In genomic region chr17:40113961-40114272, GRCh38 we compare ENCODE assay signal across 7 cellular contexts. TPM values are rescaled to one million over a fixed set of nuclear protein-coding genes. Genes with fewer than 3 reads are reported as not detected.
DNase-seq lines count a peak whose midpoint lies in the region; ATAC-seq and TF ChIP-seq lines count a peak whose summit lies in the region.

No MANE protein-coding gene starts in this region.

- H3K4me2 ChIP-seq in hepatocyte = peak overlapping the region; percentile 73

- no peaks in the 10 kb centered on the region for H3K27me3 ChIP-seq in hepatocyte

- H3K27ac ChIP-seq in HEK293 (ENCODE audit: extremely low read depth, low read depth, low read length) = peak overlapping the region; percentile 79
- peak overlapping the region; percentile 96 for H3K27ac ChIP-seq in hepatocyte

- no peak for ATAC-seq in stimulated activated effector memory CD8-positive, alpha-beta T cell treated with anti-CD3 and anti-CD28 coated beads, Interleukin-12 subunit alpha, Interleukin-12 subunit beta, amount 100 ng/mL, for 72 hours

- H3K4me1 ChIP-seq in HEK293 (ENCODE audit: control insufficient read depth, insufficient read depth, low read length) = peaks cover 31% of the 10 kb centered on the region
- H3K4me1 ChIP-seq in hepatocyte (ENCODE audit: insufficient read depth) = peaks cover 58% of the 10 kb centered on the region

- H3K4me3 ChIP-seq in HEK293 (ENCODE audit: low read depth, low read length) (no peak overlapping the region), WI38 (ENCODE audit: low read depth, low read length) (peak overlapping the region; percentile 52), hepatocyte (no peak overlapping the region)

- no peak for DNase-seq in hepatocyte (ENCODE audit: low spot score)
- DNase-seq in stimulated activated effector memory CD8-positive, alpha-beta T cell treated with anti-CD3 and anti-CD28 coated beads, Interleukin-12 subunit alpha, Interleukin-12 subunit beta, amount 100 ng/mL, for 72 hours (ENCODE audit: low spot score in 2 of 2) = no peak
- no peak for DNase-seq in OCI-M2 (lab: John Stamatoyannopoulos, UW; ENCODE audit: unreplicated experiment)
- DNase-seq in HK-2 (ENCODE audit: unreplicated experiment) = no peak
- no peak for DNase-seq in NCI-H2227 (lab: John Stamatoyannopoulos, UW; ENCODE audit: unreplicated experiment)

- 30% methylated on average over 5 of the region's 5 CpGs for WGBS in hepatocyte (ENCODE audit: low lambda C conversion rate, missing lambda C conversion rate)

- H2AFZ ChIP-seq in hepatocyte = no peak overlapping the region

- H3K27ac Mint-ChIP-seq in stimulated activated effector memory CD8-positive, alpha-beta T cell treated with anti-CD3 and anti-CD28 coated beads, Interleukin-12 subunit alpha, Interleukin-12 subunit beta, amount 100 ng/mL, for 72 hours = peak overlapping the region; percentile 79

- no peak for TF ChIP-seq CTCF in HEK293 (tag by site-specific recombination; IDR thresholded peaks at IDR 0.05)
- TF ChIP-seq CTCF in WI38 (IDR thresholded peaks at IDR 0.05; ENCODE audit: low read depth, low read length) = no peak
- no peak for TF ChIP-seq CTCF in hepatocyte (IDR thresholded peaks at IDR 0.05; ENCODE audit: poor library complexity)

- H4K20me1 ChIP-seq in hepatocyte (ENCODE audit: insufficient read depth, poor library complexity, severe bottlenecking) = no peaks in the 10 kb centered on the region

- no peaks in the 10 kb centered on the region for H3K9me2 ChIP-seq in hepatocyte (replicated peaks; ENCODE audit: insufficient read depth)

- CTCF ChIA-PET in HEK293 (lab: Yijun Ruan, JAX) = interaction anchor here (0.6 to 7.8 kb wide), 32 partner anchors 10 to 241 kb away, joined by 3 to 182 read pairs (median 15); partner anchors contain the start of genes CASC3, CDC6, CSF3 and MSL1

- H3K4me3 Mint-ChIP-seq in stimulated activated effector memory CD8-positive, alpha-beta T cell treated with anti-CD3 and anti-CD28 coated beads, Interleukin-12 subunit alpha, Interleukin-12 subunit beta, amount 100 ng/mL, for 72 hours = peak overlapping the region; percentile 70

- H3K36me3 ChIP-seq in HEK293 (ENCODE audit: control insufficient read depth in 2 of 2, insufficient read depth in 1 of 2, low read length in 2 of 2) = no peaks in the 10 kb centered on the region; a peak in 1 of 3 replicates
- no peaks in the 10 kb centered on the region for H3K36me3 ChIP-seq in hepatocyte (replicated peaks; ENCODE audit: insufficient read depth, low read depth)

- peaks cover 59% of the 10 kb centered on the region for H3K4me1 Mint-ChIP-seq in stimulated activated effector memory CD8-positive, alpha-beta T cell treated with anti-CD3 and anti-CD28 coated beads, Interleukin-12 subunit alpha, Interleukin-12 subunit beta, amount 100 ng/mL, for 72 hours

- no peaks in the 10 kb centered on the region for H3K9me3 Mint-ChIP-seq in stimulated activated effector memory CD8-positive, alpha-beta T cell treated with anti-CD3 and anti-CD28 coated beads, Interleukin-12 subunit alpha, Interleukin-12 subunit beta, amount 100 ng/mL, for 72 hours

- peaks cover 7% of the 10 kb centered on the region for H3K36me3 Mint-ChIP-seq in stimulated activated effector memory CD8-positive, alpha-beta T cell treated with anti-CD3 and anti-CD28 coated beads, Interleukin-12 subunit alpha, Interleukin-12 subunit beta, amount 100 ng/mL, for 72 hours

- H3K79me2 ChIP-seq in hepatocyte = peaks cover 2% of the 10 kb centered on the region

- H3K9me3 ChIP-seq in HEK293 (ENCODE audit: control insufficient read depth, insufficient read depth, low read depth, low read length) = no peaks in the 10 kb centered on the region
- H3K9me3 ChIP-seq in hepatocyte (ENCODE audit: low read depth) = no peaks in the 10 kb centered on the region

- POLR2A ChIA-PET in HEK293 (lab: Yijun Ruan, JAX) = interaction anchor here (0.5 to 8.2 kb wide), 24 partner anchors 10 to 663 kb away, joined by 3 to 117 read pairs (median 6); partner anchors contain the start of genes CASC3, MED24, MSL1 and NR1D1

TF ChIP-seq in HEK293, 187 proteins besides CTCF, POLR2A, EP300 and RAD21:
- no peak for TF ChIP-seq ZSCAN18 (tag by site-specific recombination; IDR thresholded peaks at IDR 0.05)
- TF ChIP-seq PRDM1 (tag by site-specific recombination; IDR thresholded peaks at IDR 0.05) = peak; percentile 84
- 0 out of 2 replicates have a peak, but pooled peaks have one; percentile 5 for TF ChIP-seq ZNF449 (tag by site-specific recombination; IDR thresholded peaks at IDR 0.05)
- TF ChIP-seq KLF1 (tag by site-specific recombination; IDR thresholded peaks at IDR 0.05) = 0 out of 2 replicates have a peak, but pooled peaks have one; percentile 3
- no peak for TF ChIP-seq ZNF626 (tag by site-specific recombination; IDR thresholded peaks at IDR 0.05)
- TF ChIP-seq ZBTB7A (tag by site-specific recombination; IDR thresholded peaks at IDR 0.05; ENCODE audit: low read depth) = no peak
- no peak for TF ChIP-seq MYNN (tag by site-specific recombination; IDR thresholded peaks at IDR 0.05; ENCODE audit: borderline replicate concordance)

RNA-seq across cellular contexts. Expression of gene MSL1, which starts 7.9 kb away (rescaled TPM):
- total RNA-seq in hepatocyte = 71.9 and 81.6 TPM in 2 replicates
- polyA plus RNA-seq in hepatocyte = 26.7 and 31.4 TPM in 2 replicates

RNA-seq across cellular contexts. Expression of gene NR1D1, which starts 13.5 kb away (rescaled TPM):
- 2.3 and 3.0 TPM in 2 replicates for total RNA-seq in hepatocyte
- polyA plus RNA-seq in hepatocyte = 6.9 and 7.1 TPM in 2 replicates

RNA-seq across cellular contexts. Expression of gene CASC3, which starts 26.4 kb away (rescaled TPM):
- 26.7 and 30.2 TPM in 2 replicates for total RNA-seq in hepatocyte
- polyA plus RNA-seq in hepatocyte = 33.0 and 37.5 TPM in 2 replicates

RNA-seq across cellular contexts. Expression of gene THRA, which starts 51.2 kb away (rescaled TPM):
- 35.3 and 40.2 TPM in 2 replicates for total RNA-seq in hepatocyte
- 20.7 and 22.5 TPM in 2 replicates for polyA plus RNA-seq in hepatocyte

RNA-seq across cellular contexts. Expression of gene MED24, which starts 59.7 kb away (rescaled TPM):
- total RNA-seq in hepatocyte = 55.7 and 66.8 TPM in 2 replicates
- 69.8 and 69.9 TPM in 2 replicates for polyA plus RNA-seq in hepatocyte
